ENCODE assay signal across 20 cellular contexts in genomic region chr10:10270071-10270470, GRCh38.
DNase-seq lines count a peak whose midpoint lies in the region; ATAC-seq and TF ChIP-seq lines count a peak whose summit lies in the region.
"Had no signal": no experiment of that assay in that cellular context is flagged by ENCODE, and none has a peak within 500 bp of the region (broad histone marks: within the 10 kb centered on the region; RNA-seq: fewer than 3 reads in every experiment).

No MANE protein-coding gene starts in this region.

- TF ChIP-seq EP300 in gastroesophageal sphincter (IDR thresholded peaks at IDR 0.05) (no peak), suprapubic skin (IDR thresholded peaks at IDR 0.05) (no peak)

- H2BK12ac ChIP-seq in mesenchymal stem cell (ENCODE audit: low read length in 2 of 2): no peak overlapping the region

- H3K4ac ChIP-seq in mesenchymal stem cell (ENCODE audit: low read depth in 1 of 2, low read length in 2 of 2): no peak overlapping the region

- no peak overlapping the region for H3K23ac ChIP-seq in mesenchymal stem cell (ENCODE audit: low read length in 2 of 2)

- H2BK120ac ChIP-seq in mesenchymal stem cell (ENCODE audit: low read depth, low read length): no peak overlapping the region

- 16 to 47% methylated on average over 3 of the region's 3 CpGs for WGBS in gastroesophageal sphincter (ENCODE audit: low coverage in 1 of 2), 2 donors
- WGBS in mesenchymal stem cell: 86% methylated on average over 3 of the region's 3 CpGs
- WGBS in suprapubic skin: 49% methylated on average over 3 of the region's 3 CpGs

- POLR2A ChIA-PET in A673 (lab: Charles Lee; ENCODE audit: low non-redundant PET): no interaction called here

- H3K36me3 ChIP-seq in gastroesophageal sphincter: no peaks in the 10 kb centered on the region
- no peaks in the 10 kb centered on the region for H3K36me3 ChIP-seq in mesenchymal stem cell (ENCODE audit: control insufficient read depth in 1 of 2, insufficient read depth in 2 of 2, low read depth in 1 of 2, low read length in 2 of 2)
- H3K36me3 ChIP-seq in suprapubic skin: no peaks in the 10 kb centered on the region
- H3K36me3 ChIP-seq in A673 (ENCODE audit: insufficient read depth, low read length, poor library complexity, severe bottlenecking): no peaks in the 10 kb centered on the region
- H3K36me3 ChIP-seq: SJCRH30 had no signal

- H3K9me3 ChIP-seq in gastroesophageal sphincter (no peaks in the 10 kb centered on the region), mesenchymal stem cell (ENCODE audit: control insufficient read depth, low read length) (no peaks in the 10 kb centered on the region), suprapubic skin (no peaks in the 10 kb centered on the region), A673 (ENCODE audit: low read depth, low read length, poor library complexity, severe bottlenecking) (no peaks in the 10 kb centered on the region)
- H3K9me3 ChIP-seq: SJCRH30 had no signal

- CTCF ChIA-PET in A673 (lab: Charles Lee): no interaction called here

- no peaks in the 10 kb centered on the region for H3K79me1 ChIP-seq in mesenchymal stem cell (replicated peaks; ENCODE audit: low read length, poor library complexity, severe bottlenecking)

- TF ChIP-seq POLR2A in gastroesophageal sphincter (IDR thresholded peaks at IDR 0.05): no peak
- no peak for TF ChIP-seq POLR2A in suprapubic skin (IDR thresholded peaks at IDR 0.05)

- H3K4me2 ChIP-seq in mesenchymal stem cell (ENCODE audit: low read length, poor library complexity, severe bottlenecking): no peak overlapping the region
- H3K4me2 ChIP-seq: KMS-11 had no signal

- peaks cover 0 to 5% (median 0%) of the 10 kb centered on the region in 3 donors for H3K4me1 ChIP-seq in gastroesophageal sphincter
- H3K4me1 ChIP-seq in mesenchymal stem cell (ENCODE audit: control insufficient read depth, insufficient read depth, low read depth, low read length): no peaks in the 10 kb centered on the region
- H3K4me1 ChIP-seq in suprapubic skin: no peaks in the 10 kb centered on the region
- no peaks in the 10 kb centered on the region for H3K4me1 ChIP-seq in A673 (ENCODE audit: insufficient read depth, low read length, poor library complexity, severe bottlenecking)
- H3K4me1 ChIP-seq: SJCRH30 had no signal

- no peak for DNase-seq in coronary artery (ENCODE audit: low spot score)
- DNase-seq in mesenchymal stem cell: no peak
- DNase-seq in suprapubic skin (ENCODE audit: low spot score in 2 of 2): no peak
- no peak for DNase-seq in A673 (ENCODE audit: low spot score)
- no peak for DNase-seq in HT-29 (ENCODE audit: low spot score)
- DNase-seq: AML-193, DMS79, H9, NCI-H1048, NCI-H1436, NCI-H1930, NCI-H2171, NCI-H526, PC-3, RPMI8226, SJCRH30 had no signal

- BruUV-seq in A673 (replicated peaks; lab: Mats Ljungman, UMichigan): no TSS peak

- peak overlapping the region; percentile 39 for H3K9ac ChIP-seq in mesenchymal stem cell (ENCODE audit: low read length)
- H3K9ac ChIP-seq: KMS-11 had no signal

- H3K4me3 ChIP-seq in coronary artery (peak overlapping the region; percentile 17), gastroesophageal sphincter (no peak overlapping the region), mesenchymal stem cell (ENCODE audit: insufficient read depth in 1 of 2, low read depth in 1 of 2, low read length in 2 of 2) (no peak overlapping the region), suprapubic skin (no peak overlapping the region), A673 (ENCODE audit: low read depth, low read length, poor library complexity, severe bottlenecking) (no peak overlapping the region)
- H3K4me3 ChIP-seq: SJCRH30 had no signal

- H2BK5ac ChIP-seq in mesenchymal stem cell (ENCODE audit: low read depth, low read length, poor library complexity, severe bottlenecking): no peak overlapping the region

- no peak overlapping the region for H2AFZ ChIP-seq in mesenchymal stem cell (ENCODE audit: low read depth, low read length)

- H2AK5ac ChIP-seq in mesenchymal stem cell (ENCODE audit: low read length, severe bottlenecking): no peak overlapping the region

- no peak overlapping the region for H3K14ac ChIP-seq in mesenchymal stem cell (ENCODE audit: low read length in 2 of 2)

- ATAC-seq in gastroesophageal sphincter: peak; percentile 53
- ATAC-seq in HG03457 (IDR thresholded peaks at IDR 0.05; ENCODE audit: unreplicated experiment): no peak
- ATAC-seq: PC-3 had no signal

- no peak overlapping the region for H4K8ac ChIP-seq in mesenchymal stem cell (ENCODE audit: low read length)

- intact Hi-C loops in A673 (cut with micrococcal nuclease; ENCODE audit: unreplicated experiment): no loop called here

- no peak overlapping the region for H3K18ac ChIP-seq in mesenchymal stem cell (ENCODE audit: low read depth in 1 of 2, low read length in 2 of 2)

- TF ChIP-seq CTCF in coronary artery (IDR thresholded peaks at IDR 0.05) (no peak), gastroesophageal sphincter (IDR thresholded peaks at IDR 0.05) (no peak), suprapubic skin (IDR thresholded peaks at IDR 0.05) (no peak), A673 (conservative IDR thresholded peaks at IDR 0.05; ENCODE audit: low read depth, low read length) (no peak)

- H3K27me3 ChIP-seq in gastroesophageal sphincter (no peaks in the 10 kb centered on the region), mesenchymal stem cell (ENCODE audit: control insufficient read depth in 1 of 2, insufficient read depth in 1 of 2, low read length in 2 of 2) (no peaks in the 10 kb centered on the region), suprapubic skin (no peaks in the 10 kb centered on the region), A673 (replicated peaks; ENCODE audit: insufficient read depth, low read depth, low read length, poor library complexity) (no peaks in the 10 kb centered on the region)
- H3K27me3 ChIP-seq: SJCRH30 had no signal

- H4K91ac ChIP-seq in mesenchymal stem cell (ENCODE audit: low read length): no peak overlapping the region

- no peak overlapping the region for H2BK15ac ChIP-seq in mesenchymal stem cell (ENCODE audit: low read depth, poor library complexity, severe bottlenecking)

- no peak overlapping the region for H3K27ac ChIP-seq in coronary artery
- H3K27ac ChIP-seq in gastroesophageal sphincter: no peak overlapping the region
- no peak overlapping the region for H3K27ac ChIP-seq in mesenchymal stem cell (ENCODE audit: low read length, poor library complexity, severe bottlenecking)
- peak overlapping the region; percentile 23 for H3K27ac ChIP-seq in suprapubic skin
- no peak overlapping the region for H3K27ac ChIP-seq in A673 (ENCODE audit: low read depth, low read length, poor library complexity, severe bottlenecking)
- H3K27ac ChIP-seq: C4-2B, KMS-11, SJCRH30 had no signal
